29 cellular contexts compared by ENCODE assay signal in the genomic region with DNA sequence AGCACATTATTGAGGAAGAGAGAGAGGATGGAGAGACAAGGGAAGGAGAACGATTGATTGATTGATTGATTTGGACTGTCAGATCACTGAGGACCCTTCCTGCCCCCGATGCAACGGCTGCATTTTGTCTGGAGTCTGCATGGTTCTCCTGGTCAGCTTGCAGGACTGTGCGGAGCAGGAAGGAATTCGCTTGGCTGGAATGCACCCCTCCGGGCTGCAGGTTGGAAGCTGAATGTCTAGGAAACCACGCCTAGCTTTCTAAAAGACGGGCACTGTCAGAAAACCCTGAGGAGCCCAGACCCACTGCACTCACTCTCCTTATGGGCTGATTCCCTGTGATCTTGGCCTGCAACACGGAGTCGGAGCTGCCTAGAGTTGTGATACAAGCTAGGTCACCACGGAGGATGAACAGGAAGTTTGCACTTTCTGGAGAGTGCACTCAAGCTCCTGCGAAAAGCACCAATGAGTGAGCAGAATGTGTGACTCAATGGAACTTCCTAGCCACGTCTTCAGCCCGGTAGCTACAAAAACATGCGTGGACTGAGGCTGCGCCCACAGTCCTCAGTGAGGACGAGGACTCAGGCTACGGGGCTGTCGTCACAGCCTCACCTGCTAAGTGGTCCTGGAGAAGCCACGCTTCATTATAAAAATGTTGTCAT. TPM values are rescaled to one million over a fixed set of nuclear protein-coding genes. Genes with fewer than 3 reads are reported as not detected.
"Had no signal": no experiment of that assay in that cellular context is flagged by ENCODE, and none has a peak within 500 bp of the region (broad histone marks: within the 10 kb centered on the region; RNA-seq: fewer than 3 reads in every experiment).

No MANE protein-coding gene starts in this region.

- H3K4me1 ChIP-seq: esophagus squamous epithelium, lower lobe of right lung, upper lobe of left lung had no signal

- H3K4me3 ChIP-seq: esophagus squamous epithelium, lower lobe of right lung, ovary, right lobe of liver, thoracic aorta, upper lobe of left lung had no signal

- H3K27me3 Mint-ChIP-seq: activated CD4-positive, alpha-beta memory T cell treated with anti-CD3 and anti-CD28 coated beads, Interleukin-2, amount 10 ng/mL, durations not matched to agents 7 days and 5 days; activated naive CD4-positive, alpha-beta T cell treated with anti-CD3 and anti-CD28 coated beads, Interleukin-2, amount 50 U/mL, for 24 hours; progenitor cell of endocrine pancreas had no signal

- H3K36me3 Mint-ChIP-seq: activated naive CD4-positive, alpha-beta T cell treated with anti-CD3 and anti-CD28 coated beads, Interleukin-2, amount 50 U/mL, for 24 hours; naive thymus-derived CD8-positive, alpha-beta T cell had no signal

- H3K4me3 Mint-ChIP-seq: activated CD4-positive, alpha-beta memory T cell treated with anti-CD3 and anti-CD28 coated beads, Interleukin-2, amount 10 ng/mL, durations not matched to agents 7 days and 5 days; activated CD4-positive, alpha-beta T cell treated with anti-CD3 and anti-CD28 coated beads, Interleukin-2, amount 10 ng/mL, durations not matched to agents 7 days and 5 days; activated naive CD4-positive, alpha-beta T cell treated with anti-CD3 and anti-CD28 coated beads, Interleukin-2, amount 50 U/mL, for 24 hours; activated naive CD8-positive, alpha-beta T cell treated with anti-CD3 and anti-CD28 coated beads, Interleukin-2, amount 50 U/mL, for 24 hours; activated T-cell treated with anti-CD3 and anti-CD28 coated beads, Interleukin-2, amount 50 U/mL, for 24 hours; central memory CD8-positive, alpha-beta T cell; naive thymus-derived CD8-positive, alpha-beta T cell had no signal

- H3K9me3 ChIP-seq: esophagus squamous epithelium, lower lobe of right lung, neutrophil, ovary, right lobe of liver, thoracic aorta, upper lobe of left lung had no signal

- H3K27ac Mint-ChIP-seq: activated CD4-positive, alpha-beta memory T cell treated with anti-CD3 and anti-CD28 coated beads, Interleukin-2, amount 10 ng/mL, durations not matched to agents 7 days and 5 days; activated CD4-positive, alpha-beta T cell treated with anti-CD3 and anti-CD28 coated beads, Interleukin-2, amount 10 ng/mL, durations not matched to agents 7 days and 5 days; activated naive CD4-positive, alpha-beta T cell treated with anti-CD3 and anti-CD28 coated beads, Interleukin-2, amount 50 U/mL, for 24 hours; activated naive CD8-positive, alpha-beta T cell treated with anti-CD3 and anti-CD28 coated beads, Interleukin-2, amount 50 U/mL, for 24 hours; activated T-cell treated with anti-CD3 and anti-CD28 coated beads, Interleukin-2, amount 50 U/mL, for 24 hours; activated T-helper 2 cell treated with anti-CD3 and anti-CD28 coated beads, Interferon-gamma antibody, Interleukin-2, Interleukin-4, amounts not matched to agents 10 μg/mL and 5 μg/mL and 100 μg/mL, durations not matched to agents 14 hours and 24 hours and 36 hours; naive thymus-derived CD8-positive, alpha-beta T cell had no signal

- H3K9me3 Mint-ChIP-seq: activated CD4-positive, alpha-beta memory T cell treated with anti-CD3 and anti-CD28 coated beads, Interleukin-2, amount 10 ng/mL, durations not matched to agents 7 days and 5 days; activated CD4-positive, alpha-beta T cell treated with anti-CD3 and anti-CD28 coated beads, Interleukin-2, amount 10 ng/mL, durations not matched to agents 7 days and 5 days; activated naive CD4-positive, alpha-beta T cell treated with anti-CD3 and anti-CD28 coated beads, Interleukin-2, amount 50 U/mL, for 24 hours; activated naive CD8-positive, alpha-beta T cell treated with anti-CD3 and anti-CD28 coated beads, Interleukin-2, amount 50 U/mL, for 24 hours; activated T-cell treated with anti-CD3 and anti-CD28 coated beads, Interleukin-2, amount 50 U/mL, for 24 hours; activated T-helper 2 cell treated with anti-CD3 and anti-CD28 coated beads, Interferon-gamma antibody, Interleukin-2, Interleukin-4, amounts not matched to agents 10 μg/mL and 5 μg/mL and 100 μg/mL, durations not matched to agents 14 hours and 24 hours and 36 hours; central memory CD8-positive, alpha-beta T cell; naive thymus-derived CD8-positive, alpha-beta T cell had no signal

- H3K4me1 Mint-ChIP-seq: activated CD4-positive, alpha-beta memory T cell treated with anti-CD3 and anti-CD28 coated beads, Interleukin-2, amount 10 ng/mL, durations not matched to agents 7 days and 5 days; activated CD4-positive, alpha-beta T cell treated with anti-CD3 and anti-CD28 coated beads, Interleukin-2, amount 10 ng/mL, durations not matched to agents 7 days and 5 days; activated naive CD4-positive, alpha-beta T cell treated with anti-CD3 and anti-CD28 coated beads, Interleukin-2, amount 50 U/mL, for 24 hours; activated naive CD8-positive, alpha-beta T cell treated with anti-CD3 and anti-CD28 coated beads, Interleukin-2, amount 50 U/mL, for 24 hours; central memory CD8-positive, alpha-beta T cell; naive thymus-derived CD8-positive, alpha-beta T cell had no signal

- H3K27me3 ChIP-seq: esophagus squamous epithelium, ovary, right lobe of liver, upper lobe of left lung had no signal

- DNase-seq: activated CD4-positive, alpha-beta memory T cell treated with anti-CD3 and anti-CD28 coated beads, Interleukin-2, amount 10 ng/mL, durations not matched to agents 7 days and 5 days; activated CD4-positive, alpha-beta T cell treated with anti-CD3 and anti-CD28 coated beads for 1 hour; activated CD4-positive, alpha-beta T cell treated with anti-CD3 and anti-CD28 coated beads, Interleukin-2, amount 10 ng/mL, durations not matched to agents 7 days and 5 days; activated CD8-positive, alpha-beta memory T cell treated with anti-CD3 and anti-CD28 coated beads, Interleukin-2, amount 50 U/mL, for 48 hours; activated naive CD8-positive, alpha-beta T cell treated with anti-CD3 and anti-CD28 coated beads, Interleukin-2, amount 50 U/mL, for 24 hours; activated T-cell treated with anti-CD3 and anti-CD28 coated beads, Interleukin-2, amount 50 U/mL, for 24 hours; amygdala; effector CD8-positive, alpha-beta T cell; esophagus squamous epithelium; hippocampal formation; kidney glomerular epithelial cell; lower lobe of right lung; mesenchymal stem cell; naive thymus-derived CD8-positive, alpha-beta T cell; ovary; stimulated activated CD4-positive, alpha-beta T cell treated with anti-CD3 and anti-CD28 coated beads, Interleukin-4, amount 100 ng/mL, for 1 hour; stimulated activated naive CD8-positive, alpha-beta T cell treated with anti-CD3 and anti-CD28 coated beads, Interleukin-15, Interleukin-2, amounts not matched to agents 100 U/mL and 50 U/mL, for 24 hours; T-helper 2 cell; upper lobe of left lung had no signal

- ATAC-seq: activated naive CD8-positive, alpha-beta T cell treated with anti-CD3 and anti-CD28 coated beads, Interleukin-2, amount 50 U/mL, for 24 hours; left lobe of liver; naive thymus-derived CD8-positive, alpha-beta T cell; right lobe of liver; stimulated activated naive CD8-positive, alpha-beta T cell treated with anti-CD3 and anti-CD28 coated beads, Interleukin-15, Interleukin-2, amounts not matched to agents 100 U/mL and 50 U/mL, for 24 hours had no signal

- H3K27ac ChIP-seq: epithelial cell of prostate, esophagus squamous epithelium, lower lobe of right lung, neutrophil, ovary, right lobe of liver, thoracic aorta, upper lobe of left lung had no signal

- H3K36me3 ChIP-seq: lower lobe of right lung, neutrophil, ovary, right lobe of liver, thoracic aorta, upper lobe of left lung had no signal

RNA-seq across cellular contexts. Expression of gene DACT2, which starts 14.4 kb away (rescaled TPM):
- total RNA-seq: dermis microvascular lymphatic vessel endothelial cell; naive thymus-derived CD8-positive, alpha-beta T cell had no signal
